In genomic region chr2:10001551-10001950, GRCh38 we compare ENCODE assay signal across 21 cellular contexts. TPM values are rescaled to one million over a fixed set of nuclear protein-coding genes. Genes with fewer than 3 reads are reported as not detected.
DNase-seq lines count a peak whose midpoint lies in the region; ATAC-seq, FAIRE-seq and TF ChIP-seq lines count a peak whose summit lies in the region.
"Had no signal": no experiment of that assay in that cellular context is flagged by ENCODE, and none has a peak within 500 bp of the region (broad histone marks: within the 10 kb centered on the region; RNA-seq: fewer than 3 reads in every experiment).

No MANE protein-coding gene starts in this region.

- H3T11ph ChIP-seq in H9 (ENCODE audit: low read length), result no peak overlapping the region

- no peaks in the 10 kb centered on the region for H3K36me3 Mint-ChIP-seq in H9 (ENCODE audit: insufficient read depth in 1 of 3, low read depth in 3 of 3)
- no peaks in the 10 kb centered on the region for H3K36me3 Mint-ChIP-seq in activated CD8-positive, alpha-beta T cell treated with anti-CD3 and anti-CD28 coated beads for 36 hours (ENCODE audit: low read depth)
- H3K36me3 Mint-ChIP-seq: T-cell had no signal

- DNase-seq in CD1c-positive myeloid dendritic cell (ENCODE audit: extremely low spot score), result peak; percentile 23
- DNase-seq in H9, result no peak
- DNase-seq in SK-N-MC (ENCODE audit: low read depth, low spot score), result no peak
- DNase-seq in activated CD8-positive, alpha-beta T cell treated with anti-CD3 and anti-CD28 coated beads for 36 hours, result no peak
- no peak for DNase-seq in transverse colon
- DNase-seq in SIG-M5 (lab: John Stamatoyannopoulos, UW), result no peak
- DNase-seq: CD4-positive, alpha-beta T cell; DMS53; Kasumi-1; NCI-H2029; NCI-H226; NCI-H510A; NCI-H69; PC-3; T-cell had no signal

- POLR2A ChIA-PET in activated CD8-positive, alpha-beta T cell treated with anti-CD3 and anti-CD28 coated beads for 36 hours (lab: Charles Lee), result no interaction called here

- no peak overlapping the region for H3K4me3 Mint-ChIP-seq in H9
- H3K4me3 Mint-ChIP-seq in activated CD8-positive, alpha-beta T cell treated with anti-CD3 and anti-CD28 coated beads for 36 hours, result no peak overlapping the region
- H3K4me3 Mint-ChIP-seq: B cell; CD4-positive, alpha-beta T cell; T-cell had no signal

- ATAC-seq in GM19351 (IDR thresholded peaks at IDR 0.05; ENCODE audit: unreplicated experiment), result no peak
- no peak for ATAC-seq in activated CD8-positive, alpha-beta T cell treated with anti-CD3 and anti-CD28 coated beads for 36 hours
- ATAC-seq: K562, PC-3, T-cell had no signal

- H2BK15ac ChIP-seq in H9 (ENCODE audit: low read depth, low read length), result no peak overlapping the region

- no peaks in the 10 kb centered on the region for H3K9me3 ChIP-seq in H9 (ENCODE audit: control insufficient read depth, low read depth, low read length)
- no peaks in the 10 kb centered on the region for H3K9me3 ChIP-seq in SK-N-MC (ENCODE audit: low read depth, low read length)
- no peaks in the 10 kb centered on the region for H3K9me3 ChIP-seq in transverse colon
- H3K9me3 ChIP-seq: SJSA1 had no signal

- intact Hi-C loops in activated CD8-positive, alpha-beta T cell treated with anti-CD3 and anti-CD28 coated beads for 36 hours (cut with micrococcal nuclease), result no loop called here
- intact Hi-C loops in transverse colon (cut with DNase I; ENCODE audit: low total_unique reads), result no loop called here

- H2BK12ac ChIP-seq in H9 (ENCODE audit: insufficient read length, low read depth, low read length), result no peak overlapping the region

- H3K56ac ChIP-seq in H9 (ENCODE audit: insufficient read length, low read depth, low read length), result no peak overlapping the region

- H3K27ac ChIP-seq in H9 (ENCODE audit: insufficient read length, low read depth, low read length) (no peak overlapping the region), SK-N-MC (peak overlapping the region; percentile 90), transverse colon (no peak overlapping the region)
- H3K27ac ChIP-seq: SJSA1 had no signal

- H3K14ac ChIP-seq in H9 (ENCODE audit: insufficient read depth, low read length), result no peak overlapping the region

- H3K18ac ChIP-seq in H9 (ENCODE audit: insufficient read length, low read depth, low read length), result no peak overlapping the region

- CTCF ChIA-PET in activated CD8-positive, alpha-beta T cell treated with anti-CD3 and anti-CD28 coated beads for 36 hours (lab: Charles Lee), result interaction anchor here (1.8 kb wide), 1 partner anchor 17 kb away, joined by 7 read pairs; no protein-coding TSS in a partner anchor

- H3K79me2 ChIP-seq in H9 (ENCODE audit: insufficient read depth, low read length), result no peaks in the 10 kb centered on the region

- no peak overlapping the region for H2BK5ac ChIP-seq in H9 (ENCODE audit: insufficient read length, low read length)

- no peaks in the 10 kb centered on the region for H3K27me3 Mint-ChIP-seq in H9 (ENCODE audit: low read depth)
- peaks cover 8% of the 10 kb centered on the region for H3K27me3 Mint-ChIP-seq in activated CD8-positive, alpha-beta T cell treated with anti-CD3 and anti-CD28 coated beads for 36 hours
- H3K27me3 Mint-ChIP-seq: B cell had no signal

- H3K27me3 ChIP-seq in H9 (ENCODE audit: insufficient read depth, low read length) (no peaks in the 10 kb centered on the region), transverse colon (no peaks in the 10 kb centered on the region)
- H3K27me3 ChIP-seq: SJSA1 had no signal

- H3K4me3 ChIP-seq in SK-N-MC (no peak overlapping the region), transverse colon (no peak overlapping the region)
- H3K4me3 ChIP-seq: K562, SJSA1 had no signal

- peak; percentile 38 for FAIRE-seq in islet of Langerhans (lab: Jason Lieb, UNC)
- FAIRE-seq: H1, K562 had no signal

- H2AK5ac ChIP-seq in H9 (ENCODE audit: insufficient read length, low read length), result no peak overlapping the region

- H3K9ac ChIP-seq in H9 (ENCODE audit: extremely low read depth, insufficient read length, low read length) (peak overlapping the region; percentile 29), SK-N-MC (ENCODE audit: insufficient read length) (peak overlapping the region; percentile 16)

- TF ChIP-seq EP300 in transverse colon (IDR thresholded peaks at IDR 0.05; ENCODE audit: low read depth), result no peak

- H3K4ac ChIP-seq in H9 (ENCODE audit: low read depth, low read length), result no peak overlapping the region

- no peaks in the 10 kb centered on the region for H4K20me1 ChIP-seq in H9 (ENCODE audit: control insufficient read depth, insufficient read depth, insufficient read length)

- TF ChIP-seq CTCF in H9 (conservative IDR thresholded peaks at IDR 0.05) (no peak), transverse colon (IDR thresholded peaks at IDR 0.05) (no peak)
- no peak for TF ChIP-seq CTCF in activated CD8-positive, alpha-beta T cell treated with anti-CD3 and anti-CD28 coated beads for 36 hours (IDR thresholded peaks at IDR 0.05)

- H4K5ac ChIP-seq in H9 (ENCODE audit: insufficient read length, low read depth, low read length), result no peak overlapping the region

- H3K4me1 Mint-ChIP-seq in H9, result peaks cover 6 to 15% of the 10 kb centered on the region in 2 experiments
- H3K4me1 Mint-ChIP-seq in activated CD8-positive, alpha-beta T cell treated with anti-CD3 and anti-CD28 coated beads for 36 hours (ENCODE audit: low read depth), result no peaks in the 10 kb centered on the region
- H3K4me1 Mint-ChIP-seq: B cell, T-cell had no signal

- TF ChIP-seq POLR2A in transverse colon (IDR thresholded peaks at IDR 0.05), result no peak

- H3K27ac Mint-ChIP-seq in H9, result 0 out of 7 replicates have a peak overlapping the region, but pooled peaks of 1 of the 3 experiments have one; percentile 14
- no peak overlapping the region for H3K27ac Mint-ChIP-seq in activated CD8-positive, alpha-beta T cell treated with anti-CD3 and anti-CD28 coated beads for 36 hours
- H3K27ac Mint-ChIP-seq: B cell; CD4-positive, alpha-beta T cell; T-cell had no signal

- in situ Hi-C loops in transverse colon (cut with MboI; ENCODE audit: low pct_ligation_motif_present in 1 of 4, low pct_unique_long_range_greater_than_20kb in 1 of 4, low sequenced_read_pairs in 3 of 4), result no loop called here

- peak overlapping the region; percentile 37 for H3K4me2 ChIP-seq in H9 (ENCODE audit: insufficient read depth, insufficient read length, low read length)

- no CpG with 5 or more reads among the region's 6 CpGs for WGBS in H9 (ENCODE audit: extremely low coverage, insufficient read length, low lambda C conversion rate)
- 73 to 77% methylated on average over 6 of the region's 6 CpGs for WGBS in transverse colon (ENCODE audit: low coverage in 1 of 2), 2 donors

- H3K36me3 ChIP-seq in SK-N-MC (ENCODE audit: insufficient read depth, low read length) (no peaks in the 10 kb centered on the region), transverse colon (no peaks in the 10 kb centered on the region)
- H3K36me3 ChIP-seq: SJSA1 had no signal

- no peak overlapping the region for H3K23ac ChIP-seq in H9 (ENCODE audit: insufficient read length, low read depth, low read length)

- no peak overlapping the region for H4K8ac ChIP-seq in H9 (replicated peaks; ENCODE audit: insufficient read length, low read depth, low read length)

- no peaks in the 10 kb centered on the region for H3K79me1 ChIP-seq in H9 (ENCODE audit: insufficient read depth, low read depth, low read length, poor library complexity, severe bottlenecking)

- H3K9me3 Mint-ChIP-seq in H9, result no peaks in the 10 kb centered on the region
- H3K9me3 Mint-ChIP-seq in activated CD8-positive, alpha-beta T cell treated with anti-CD3 and anti-CD28 coated beads for 36 hours, result no peaks in the 10 kb centered on the region
- H3K9me3 Mint-ChIP-seq: CD4-positive, alpha-beta T cell; T-cell had no signal

- no peak overlapping the region for H2BK120ac ChIP-seq in H9 (ENCODE audit: low read depth, low read length, poor library complexity, severe bottlenecking)

- H3K23me2 ChIP-seq in H9 (ENCODE audit: insufficient read length, low read depth, low read length, poor library complexity, severe bottlenecking), result no peaks in the 10 kb centered on the region

- no peak overlapping the region for H2BK20ac ChIP-seq in H9 (ENCODE audit: low read depth, low read length, poor library complexity, severe bottlenecking)

- no peak overlapping the region for H2AFZ ChIP-seq in H9 (ENCODE audit: low read length)

- H4K91ac ChIP-seq in H9 (ENCODE audit: insufficient read length, low read depth, low read length), result no peak overlapping the region

- H3K4me1 ChIP-seq in H9 (ENCODE audit: insufficient read depth, low read length) (no peaks in the 10 kb centered on the region; the same call in 1 of the 2 replicates), transverse colon (peaks cover 0 to 3% (median 1%) of the 10 kb centered on the region in 4 donors)

RNA-seq across cellular contexts. Expression of gene KLF11, which starts 41.8 kb away (rescaled TPM):
- total RNA-seq in H9 (2021), result 15.5 and 18.1 TPM in 2 replicates
- 1 to 10 TPM; 2.9 to 3.5 TPM for total RNA-seq in activated CD8-positive, alpha-beta T cell treated with anti-CD3 and anti-CD28 coated beads for 36 hours
- 10 to 100 TPM in 2 of 4 donors, 1 to 10 TPM in 2; 6.6 to 17.0 (median 10.5) TPM for total RNA-seq in transverse colon

RNA-seq across cellular contexts. Expression of gene GRHL1, which starts 50.1 kb away (rescaled TPM):
- total RNA-seq in H9 (2021) (2.5 and 2.8 TPM in 2 replicates), transverse colon (10 to 100 TPM in 1 of 4 donors, 1 to 10 TPM in 1, under 1 TPM in 1, not detected in 1; 0.55 to 24.7 (median 1.3) TPM)
- total RNA-seq in activated CD8-positive, alpha-beta T cell treated with anti-CD3 and anti-CD28 coated beads for 36 hours, result under 1 TPM; 0.20 to 0.25 TPM
